ENCODE assay signal across 8 cellular contexts in the genomic region with DNA sequence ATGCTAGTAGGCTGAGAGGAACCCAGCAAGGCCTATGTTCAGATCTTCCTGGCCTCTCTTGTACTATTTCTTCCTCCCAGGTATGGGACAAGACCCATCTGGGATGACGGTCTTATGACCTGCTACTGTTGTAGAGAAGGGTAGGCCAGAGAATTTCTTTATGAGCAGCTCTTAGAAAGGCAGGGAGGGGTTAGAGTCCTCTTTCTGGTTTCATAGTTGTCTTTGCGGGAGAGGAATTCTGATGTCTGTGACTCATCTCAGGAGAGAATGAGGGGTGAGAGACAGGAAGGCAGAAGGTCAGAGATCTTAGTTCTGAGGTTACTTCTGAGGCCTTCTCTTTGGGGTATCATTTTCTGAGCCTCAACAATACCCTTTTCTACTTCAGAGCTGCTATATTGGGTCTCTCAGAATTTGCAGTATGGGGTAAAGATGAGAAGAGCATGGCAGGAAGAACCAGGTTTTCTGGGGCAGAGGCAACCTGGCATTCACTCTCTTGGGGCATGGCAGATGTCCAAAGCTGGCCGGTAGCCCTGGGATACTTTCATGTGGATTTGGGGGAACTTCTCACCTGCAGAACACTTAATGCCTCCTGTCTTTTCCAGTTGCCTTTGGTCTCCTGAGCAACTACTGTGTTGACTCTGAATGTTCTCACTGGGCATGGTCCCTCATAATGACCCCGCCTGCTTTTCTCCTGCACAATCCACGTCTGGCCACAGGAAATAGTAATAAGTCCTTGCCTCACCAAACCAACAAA.
DNase-seq lines count a peak whose midpoint lies in the region; ATAC-seq, FAIRE-seq and TF ChIP-seq lines count a peak whose summit lies in the region.

No MANE protein-coding gene starts in this region.

- H3K27ac ChIP-seq in WERI-Rb-1: no peak overlapping the region
- no peak overlapping the region for H3K27ac ChIP-seq in tibial nerve

- no peak for FAIRE-seq in urothelium cell line (lab: Jason Lieb, UNC)

- H3K9me3 Mint-ChIP-seq in activated naive CD4-positive, alpha-beta T cell treated with anti-CD3 and anti-CD28 coated beads, Interleukin-2, amount 50 U/mL, for 72 hours: peaks cover 0 to 5% of the 10 kb centered on the region in 2 donors
- peaks cover 4% of the 10 kb centered on the region for H3K9me3 Mint-ChIP-seq in chondrocyte (ENCODE audit: low read depth)

- TF ChIP-seq CTCF in chondrocyte (IDR thresholded peaks at IDR 0.05) (no peak), WERI-Rb-1 (IDR thresholded peaks at IDR 0.05; ENCODE audit: low read depth, low read length) (no peak), tibial nerve (IDR thresholded peaks at IDR 0.05) (no peak)

- H3K36me3 ChIP-seq in WERI-Rb-1 (peaks cover 14% of the 10 kb centered on the region; the same call in 1 of the 2 replicates), tibial nerve (peaks cover 0 to 53% (median 0%) of the 10 kb centered on the region in 3 donors)

- no peaks in the 10 kb centered on the region for H3K27me3 ChIP-seq in WERI-Rb-1 (ENCODE audit: insufficient read depth, low read depth, severe bottlenecking)
- no peaks in the 10 kb centered on the region for H3K27me3 ChIP-seq in tibial nerve

- no peaks in the 10 kb centered on the region for H3K27me3 Mint-ChIP-seq in chondrocyte (ENCODE audit: low read depth)

- H3K4me3 ChIP-seq in WERI-Rb-1 (ENCODE audit: low read depth, low read length) (no peak overlapping the region), tibial nerve (no peak overlapping the region)

- TF ChIP-seq EP300 in tibial nerve (IDR thresholded peaks at IDR 0.05): no peak

- no peak overlapping the region for H3K4me3 Mint-ChIP-seq in chondrocyte (ENCODE audit: unreplicated experiment)

- no peaks in the 10 kb centered on the region for H3K4me1 ChIP-seq in tibial nerve

- 90 to 93% methylated on average over 5 of the region's 5 CpGs for WGBS in tibial nerve, 2 donors

- H3K36me3 Mint-ChIP-seq in activated naive CD4-positive, alpha-beta T cell treated with anti-CD3 and anti-CD28 coated beads, Interleukin-2, amount 50 U/mL, for 72 hours: peaks cover 8 to 17% of the 10 kb centered on the region in 2 donors
- H3K36me3 Mint-ChIP-seq in chondrocyte (ENCODE audit: low read depth): peaks cover 7% of the 10 kb centered on the region

- peak; percentile 80 to 86 for ATAC-seq in activated naive CD4-positive, alpha-beta T cell treated with anti-CD3 and anti-CD28 coated beads, Interleukin-2, amount 50 U/mL, for 72 hours
- ATAC-seq in HG03139 (IDR thresholded peaks at IDR 0.05; ENCODE audit: unreplicated experiment): peak; percentile 93

- H3K27ac Mint-ChIP-seq in activated naive CD4-positive, alpha-beta T cell treated with anti-CD3 and anti-CD28 coated beads, Interleukin-2, amount 50 U/mL, for 72 hours: no peak overlapping the region
- H3K27ac Mint-ChIP-seq in chondrocyte (ENCODE audit: unreplicated experiment): peak overlapping the region; percentile 77

- H3K9me3 ChIP-seq in WERI-Rb-1 (ENCODE audit: severe bottlenecking) (peaks cover 7% of the 10 kb centered on the region), tibial nerve (no peaks in the 10 kb centered on the region)

- no peak for DNase-seq in activated naive CD4-positive, alpha-beta T cell treated with anti-CD3 and anti-CD28 coated beads, Interleukin-2, amount 50 U/mL, for 72 hours (ENCODE audit: low spot score in 2 of 2)
- DNase-seq in activated naive CD4-positive, alpha-beta T cell treated with Interleukin-2 at 50 U/mL for 16 hours: no peak
- no peak for DNase-seq in chondrocyte (ENCODE audit: low spot score)
- peak; percentile 25 for DNase-seq in urothelium cell line (ENCODE audit: low spot score)
- no peak for DNase-seq in WERI-Rb-1
- no peak for DNase-seq in tibial nerve (ENCODE audit: low spot score in 2 of 2)
- no peak for DNase-seq in NOMO-1 treated with DMSO at 0.1 percent for 48 hours (lab: John Stamatoyannopoulos, UW; ENCODE audit: unreplicated experiment)

- H3K4me1 Mint-ChIP-seq in chondrocyte (ENCODE audit: low read depth): peaks cover 23% of the 10 kb centered on the region

- no peak for TF ChIP-seq POLR2A in tibial nerve (IDR thresholded peaks at IDR 0.05)
